ENCODE assay signal across 33 cellular contexts in genomic region chr6:71171478-71172070, GRCh38.
"Had no signal": no experiment of that assay in that cellular context is flagged by ENCODE, and none has a peak within 500 bp of the region (broad histone marks: within the 10 kb centered on the region; RNA-seq: fewer than 3 reads in every experiment).

No MANE protein-coding gene starts in this region.

- H3K4me1 ChIP-seq: adrenal gland, body of pancreas, foreskin keratinocyte, gastrocnemius medialis, heart left ventricle had no signal

- H3K27ac ChIP-seq: adrenal gland, body of pancreas, esophagus muscularis mucosa, foreskin keratinocyte, gastrocnemius medialis, heart left ventricle, WERI-Rb-1 had no signal

- H3K36me3 ChIP-seq: adrenal gland, esophagus muscularis mucosa, gastrocnemius medialis, heart left ventricle, WERI-Rb-1 had no signal

- H3K4me3 Mint-ChIP-seq: activated B cell treated with CpG ODN at 0.5 μM for 24 hours; activated CD8-positive, alpha-beta T cell treated with anti-CD3 and anti-CD28 coated beads for 36 hours; activated naive CD4-positive, alpha-beta T cell treated with anti-CD3 and anti-CD28 coated beads for 36 hours; activated naive CD4-positive, alpha-beta T cell treated with anti-CD3 and anti-CD28 coated beads, Interleukin-2, amount 50 U/mL, for 24 hours; activated naive CD8-positive, alpha-beta T cell treated with anti-CD3 and anti-CD28 coated beads for 36 hours; activated naive CD8-positive, alpha-beta T cell treated with anti-CD3 and anti-CD28 coated beads, Interleukin-2, amount 50 U/mL, for 24 hours; activated T-helper 1 cell treated with anti-CD3 and anti-CD28 coated beads, Interleukin-12 subunit alpha, Interleukin-12 subunit beta, Interleukin-2, Interleukin-4 antibody, amounts not matched to agents 30 ng/mL and 10 ng/mL and 1 ng/mL, durations not matched to agents 14 hours and 24 hours and 36 hours; effector memory CD8-positive, alpha-beta T cell; T-helper 2 cell treated with Interferon-gamma antibody and Interleukin-4, amounts not matched to agents 5 μg/mL and 100 μg/mL, for 36 hours had no signal

- H3K9me3 ChIP-seq: adrenal gland, body of pancreas, esophagus muscularis mucosa, gastrocnemius medialis, heart left ventricle had no signal

- H3K4me3 ChIP-seq: adrenal gland, body of pancreas, esophagus muscularis mucosa, gastrocnemius medialis, heart left ventricle had no signal

- H3K4me1 Mint-ChIP-seq: activated B cell treated with CpG ODN at 0.5 μM for 24 hours; activated naive CD4-positive, alpha-beta T cell treated with anti-CD3 and anti-CD28 coated beads, Interleukin-2, amount 50 U/mL, for 24 hours; activated naive CD8-positive, alpha-beta T cell treated with anti-CD3 and anti-CD28 coated beads for 36 hours; activated naive CD8-positive, alpha-beta T cell treated with anti-CD3 and anti-CD28 coated beads, Interleukin-2, amount 50 U/mL, for 24 hours had no signal

- ATAC-seq: activated CD4-positive, CD25-positive, alpha-beta regulatory T cell treated with anti-CD3 and anti-CD28 coated beads, Interleukin-2, amount 50 U/mL, for 24 hours; activated CD8-positive, alpha-beta T cell treated with anti-CD3 and anti-CD28 coated beads for 36 hours; activated naive CD8-positive, alpha-beta T cell treated with anti-CD3 and anti-CD28 coated beads, Interleukin-2, amount 50 U/mL, for 24 hours; body of pancreas; effector memory CD8-positive, alpha-beta T cell; foreskin keratinocyte; gastrocnemius medialis; heart left ventricle had no signal

- H3K9me3 Mint-ChIP-seq: activated B cell treated with CpG ODN at 0.5 μM for 24 hours; activated CD8-positive, alpha-beta T cell treated with anti-CD3 and anti-CD28 coated beads for 36 hours; activated naive CD4-positive, alpha-beta T cell treated with anti-CD3 and anti-CD28 coated beads for 36 hours; activated naive CD4-positive, alpha-beta T cell treated with anti-CD3 and anti-CD28 coated beads, Interleukin-2, amount 50 U/mL, for 24 hours; activated naive CD8-positive, alpha-beta T cell treated with anti-CD3 and anti-CD28 coated beads for 36 hours; activated naive CD8-positive, alpha-beta T cell treated with anti-CD3 and anti-CD28 coated beads, Interleukin-2, amount 50 U/mL, for 24 hours; activated T-helper 1 cell treated with anti-CD3 and anti-CD28 coated beads, Interleukin-12 subunit alpha, Interleukin-12 subunit beta, Interleukin-2, Interleukin-4 antibody, amounts not matched to agents 30 ng/mL and 10 ng/mL and 1 ng/mL, durations not matched to agents 14 hours and 24 hours and 36 hours; activated T-helper 2 cell treated with anti-CD3 and anti-CD28 coated beads, Interferon-gamma antibody, Interleukin-2, Interleukin-4, amounts not matched to agents 10 μg/mL and 5 μg/mL and 100 μg/mL, durations not matched to agents 14 hours and 24 hours and 36 hours; effector memory CD8-positive, alpha-beta T cell; T-helper 2 cell treated with Interferon-gamma antibody and Interleukin-4, amounts not matched to agents 5 μg/mL and 100 μg/mL, for 36 hours had no signal

- DNase-seq: activated B cell treated with CpG ODN at 0.5 μM for 24 hours; activated CD4-positive, alpha-beta T cell treated with anti-CD3 and anti-CD28 coated beads for 48 hours; activated CD4-positive, alpha-beta T cell treated with anti-CD3 and anti-CD28 coated beads, Interleukin-2, amount 50 U/mL, for 1 hour; activated CD4-positive, alpha-beta T cell treated with anti-CD3 and anti-CD28 coated beads, Interleukin-2, amount 50 U/mL, for 48 hours; activated CD8-positive, alpha-beta memory T cell treated with anti-CD3 and anti-CD28 coated beads for 24 hours; activated CD8-positive, alpha-beta T cell treated with anti-CD3 and anti-CD28 coated beads for 36 hours; activated effector memory CD4-positive, alpha-beta T cell treated with anti-CD3 and anti-CD28 coated beads, Interleukin-2, amount 50 U/mL, for 16 hours; activated naive CD4-positive, alpha-beta T cell treated with anti-CD3 and anti-CD28 coated beads for 36 hours; activated naive CD8-positive, alpha-beta T cell treated with anti-CD3 and anti-CD28 coated beads for 36 hours; activated naive CD8-positive, alpha-beta T cell treated with anti-CD3 and anti-CD28 coated beads, Interleukin-2, amount 50 U/mL, for 24 hours; adrenal gland; amygdala; aorta; body of pancreas; caudate nucleus; cortex of kidney; dermis blood vessel endothelial cell; effector CD4-positive, alpha-beta T cell; effector memory CD8-positive, alpha-beta T cell; erythroblast; foreskin keratinocyte; gastrocnemius medialis; glutamatergic neuron; heart left ventricle; hypothalamus; T1000; WERI-Rb-1 had no signal

- H3K36me3 Mint-ChIP-seq: activated naive CD4-positive, alpha-beta T cell treated with anti-CD3 and anti-CD28 coated beads, Interleukin-2, amount 50 U/mL, for 24 hours; activated naive CD8-positive, alpha-beta T cell treated with anti-CD3 and anti-CD28 coated beads for 36 hours had no signal
